In genomic region chr1:39394598-39394997, GRCh38 we compare ENCODE assay signal across 9 cellular contexts.
A peak's percentile ranks its signal among the peaks of the same experiment; 100 is the strongest.
DNase-seq lines count a peak whose midpoint lies in the region; ATAC-seq, FAIRE-seq and TF ChIP-seq lines count a peak whose summit lies in the region.
"Had no signal": no experiment of that assay in that cellular context is flagged by ENCODE, and none has a peak within 500 bp of the region (broad histone marks: within the 10 kb centered on the region; RNA-seq: fewer than 3 reads in every experiment).

No MANE protein-coding gene starts in this region.

- H3K9me3 ChIP-seq in endothelial cell of umbilical vein (replicated peaks; ENCODE audit: control insufficient read depth, insufficient read depth, low read length) (no peaks in the 10 kb centered on the region), pancreas (no peaks in the 10 kb centered on the region)

- dilution Hi-C loops in endothelial cell of umbilical vein (cut with MboI; ENCODE audit: extremely low pct_ligation_motif_present, low sequenced_read_pairs), result no loop called here

- TF ChIP-seq POLR2A in GM12891 (IDR thresholded peaks at IDR 0.05; ENCODE audit: low read depth, low read length) (no peak), endothelial cell of umbilical vein (IDR thresholded peaks at IDR 0.05; ENCODE audit: low read depth, low read length) (no peak)

- H3K4me1 ChIP-seq in endothelial cell of umbilical vein (ENCODE audit: control insufficient read depth, extremely low read depth, insufficient read depth, low read length), result peaks cover 88% of the 10 kb centered on the region
- H3K4me1 ChIP-seq in pancreas, result peaks cover 46 to 62% (median 58%) of the 10 kb centered on the region in 3 donors

- H3K4me3 ChIP-seq in endothelial cell of umbilical vein (replicated peaks in 1 of 3; ENCODE audit: insufficient read depth in 1 of 3, low read depth in 1 of 3, low read length in 3 of 3), result no peak overlapping the region
- H3K4me3 ChIP-seq in pancreas, result no peak overlapping the region

- H3K36me3 ChIP-seq in endothelial cell of umbilical vein (ENCODE audit: control insufficient read depth in 2 of 2, extremely low read depth in 1 of 2, insufficient read depth in 2 of 2, low read length in 2 of 2) (peaks cover 2 to 4% of the 10 kb centered on the region in 2 experiments), pancreas (no peaks in the 10 kb centered on the region)

- peak; percentile 79 to 83 (median 82) for ATAC-seq in pancreas
- ATAC-seq in HG03039 (IDR thresholded peaks at IDR 0.05; ENCODE audit: unreplicated experiment), result no peak

- H2AFZ ChIP-seq in endothelial cell of umbilical vein (ENCODE audit: low read depth, low read length), result no peak overlapping the region

- POLR2A ChIA-PET in endothelial cell of umbilical vein (lab: Charles Lee), result interaction anchor here (0.6 to 1.2 kb wide), 2 partner anchors 16 to 20 kb away, joined by 4 to 9 read pairs; no protein-coding TSS in a partner anchor

- DNase-seq in GM12891 (ENCODE audit: insufficient read length, low spot score) (no peak), NCI-H510A (lab: John Stamatoyannopoulos, UW) (peak; percentile 93), endothelial cell of umbilical vein (ENCODE audit: low read depth, low spot score) (no peak), pancreas (peak in 2 of 6 donors; percentile 44 to 55), dedifferentiated amniotic fluid mesenchymal stem cell (ENCODE audit: extremely low spot score) (no peak), iPS-NIHi11 (ENCODE audit: low spot score) (no peak), DMS 273 treated with DMSO at 0.1 percent for 48 hours (lab: John Stamatoyannopoulos, UW) (no peak)

- no peaks in the 10 kb centered on the region for H3K9me1 ChIP-seq in endothelial cell of umbilical vein (replicated peaks; ENCODE audit: control insufficient read depth, extremely low read depth, insufficient read depth, low read length)

- no peak for TF ChIP-seq CTCF in endothelial cell of umbilical vein (IDR thresholded peaks at IDR 0.05; ENCODE audit: extremely low read depth in 1 of 2, insufficient read depth in 1 of 2, low read depth in 1 of 2, low read length in 2 of 2)
- no peak for TF ChIP-seq CTCF in pancreas (IDR thresholded peaks at IDR 0.05)

- peak overlapping the region; percentile 68 for H3K4me2 ChIP-seq in endothelial cell of umbilical vein (ENCODE audit: insufficient read depth, low read length)

- H3K27me3 ChIP-seq in endothelial cell of umbilical vein (ENCODE audit: control insufficient read depth in 2 of 2, insufficient read depth in 2 of 2, low read length in 2 of 2), result no peaks in the 10 kb centered on the region
- no peaks in the 10 kb centered on the region for H3K27me3 ChIP-seq in pancreas

- CTCF ChIA-PET in endothelial cell of umbilical vein (lab: Charles Lee), result interaction anchor here (0.9 to 2.6 kb wide), 5 partner anchors 11 to 31 kb away, joined by 3 to 25 read pairs (median 4); no protein-coding TSS in a partner anchor

- H4K20me1 ChIP-seq in endothelial cell of umbilical vein (replicated peaks; ENCODE audit: control insufficient read depth, extremely low read depth, insufficient read depth, low read length), result no peaks in the 10 kb centered on the region

- WGBS in pancreas, 2 donors, result 4% methylated on average over 3 of the region's 3 CpGs

- intact Hi-C loops in endothelial cell of umbilical vein (cut with micrococcal nuclease), result no loop called here
- intact Hi-C loops in pancreas (cut with DNase I), result no loop called here

- H3K27ac ChIP-seq in endothelial cell of umbilical vein (ENCODE audit: insufficient read depth, low read depth, low read length) (peak overlapping the region; percentile 54), pancreas (peak overlapping the region; percentile 52 to 86 (median 78))

- BruUV-seq in endothelial cell of umbilical vein (replicated peaks; lab: Mats Ljungman, UMichigan), result no TSS peak

- H3K79me2 ChIP-seq in endothelial cell of umbilical vein (ENCODE audit: control insufficient read depth, insufficient read depth, low read length), result peaks cover 60% of the 10 kb centered on the region

- H3K9ac ChIP-seq in endothelial cell of umbilical vein (replicated peaks; ENCODE audit: extremely low read depth, insufficient read depth, low read length), result peak overlapping the region; percentile 44

- FAIRE-seq in GM12891 (lab: Jason Lieb, UNC) (peak; percentile 45), endothelial cell of umbilical vein (lab: Jason Lieb, UNC) (no peak), pancreas (lab: Jason Lieb, UNC) (no peak)
- FAIRE-seq: colon had no signal

TF ChIP-seq in GM12891, 5 proteins besides CTCF, POLR2A, EP300 and RAD21:
- no peak for TF ChIP-seq POLR2AphosphoS5 (IDR thresholded peaks at IDR 0.05; ENCODE audit: low read depth, low read length)
- no peak for TF ChIP-seq PAX5 (IDR thresholded peaks at IDR 0.05; ENCODE audit: insufficient read depth, low read length, severe bottlenecking)
- TF ChIP-seq SPI1 (IDR thresholded peaks at IDR 0.05; ENCODE audit: low read depth, low read length), result no peak
- no peak for TF ChIP-seq POU2F2 (IDR thresholded peaks at IDR 0.05; ENCODE audit: low read depth, low read length)
- TF ChIP-seq TAF1 (IDR thresholded peaks at IDR 0.05; ENCODE audit: low read depth, low read length), result no peak

TF ChIP-seq in endothelial cell of umbilical vein, 7 proteins besides CTCF, POLR2A, EP300 and RAD21:
- TF ChIP-seq GATA2 (IDR thresholded peaks at IDR 0.05; ENCODE audit: insufficient read depth, insufficient read length, low read depth, low read length) (peak; percentile 30), FOS (IDR thresholded peaks at IDR 0.05; ENCODE audit: borderline replicate concordance, insufficient read depth, low read length) (no peak), MYC (IDR thresholded peaks at IDR 0.05; ENCODE audit: low read depth, low read length) (no peak), JUN (IDR thresholded peaks at IDR 0.05; ENCODE audit: borderline replicate concordance, insufficient read depth, insufficient read length, low read depth) (no peak), POLR2AphosphoS5 (IDR thresholded peaks at IDR 0.05; ENCODE audit: insufficient read depth, low read depth, low read length) (peak; percentile 43), MAX (IDR thresholded peaks at IDR 0.05; ENCODE audit: insufficient read depth, insufficient read length) (no peak), EZH2 (IDR thresholded peaks at IDR 0.05; ENCODE audit: borderline replicate concordance, low read depth, low read length, severe bottlenecking) (no peak)
TF ChIP-seq in endothelial cell of umbilical vein: peak in this region for 2.
